28 cellular contexts compared by ENCODE assay signal in the genomic region with DNA sequence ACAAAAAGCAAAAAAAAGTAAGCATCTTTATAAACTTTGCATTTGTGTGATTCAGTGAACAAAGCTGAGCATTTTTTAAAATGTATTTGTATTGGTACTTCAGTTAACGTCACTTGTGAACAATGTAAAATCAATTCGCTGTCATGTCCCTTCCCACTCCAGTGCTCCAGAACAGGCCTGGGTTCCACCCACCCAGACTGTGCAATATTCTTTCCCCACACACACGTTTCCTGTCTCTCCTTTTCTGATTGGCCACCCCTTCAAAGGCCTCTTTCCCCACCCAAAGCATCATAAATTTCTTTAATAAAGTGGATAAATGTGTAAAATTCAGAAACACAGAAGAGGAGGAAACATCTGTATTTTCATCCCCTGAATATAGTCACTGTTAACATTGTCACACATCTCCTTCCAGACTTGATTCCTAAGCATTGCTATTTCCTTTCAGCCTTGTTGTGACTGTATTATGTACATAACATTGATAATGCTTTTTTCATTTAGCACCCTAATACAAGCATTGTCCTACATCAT. TPM values are rescaled to one million over a fixed set of nuclear protein-coding genes. Genes with fewer than 3 reads are reported as not detected.
"Had no signal": no experiment of that assay in that cellular context is flagged by ENCODE, and none has a peak within 500 bp of the region (broad histone marks: within the 10 kb centered on the region; RNA-seq: fewer than 3 reads in every experiment).

No MANE protein-coding gene starts in this region.

- H3K9me3 ChIP-seq: body of pancreas, esophagus muscularis mucosa, gastroesophageal sphincter, heart right ventricle, sigmoid colon, thoracic aorta, vagina had no signal

- H3K27ac ChIP-seq: body of pancreas, cardiac muscle cell, esophagus muscularis mucosa, gastroesophageal sphincter, heart right ventricle, sigmoid colon, thoracic aorta, vagina had no signal

- ATAC-seq: activated T-cell treated with anti-CD3 and anti-CD28 coated beads, Interleukin-2, amount 50 U/mL, for 72 hours; body of pancreas; gastroesophageal sphincter; heart right ventricle; T-helper 17 cell had no signal

- H3K36me3 ChIP-seq: cardiac muscle cell, gastroesophageal sphincter, sigmoid colon, thoracic aorta had no signal

- H3K27me3 ChIP-seq: body of pancreas, cardiac muscle cell, heart right ventricle, vagina had no signal

- DNase-seq: activated CD4-positive, alpha-beta memory T cell treated with anti-CD3 and anti-CD28 coated beads, Interleukin-2, amount 10 ng/mL, durations not matched to agents 7 days and 5 days; activated CD4-positive, alpha-beta T cell treated with anti-CD3 and anti-CD28 coated beads for 48 hours; activated effector memory CD4-positive, alpha-beta T cell treated with Interleukin-2 at 50 U/mL for 16 hours; activated naive CD4-positive, alpha-beta T cell treated with anti-CD3 and anti-CD28 coated beads for 36 hours; activated naive CD8-positive, alpha-beta T cell treated with anti-CD3 and anti-CD28 coated beads, Interleukin-2, amount 10 ng/mL, durations not matched to agents 7 days and 5 days; activated T-cell treated with anti-CD3 and anti-CD28 coated beads, Interleukin-2, amount 50 U/mL, for 72 hours; body of pancreas; effector memory CD4-positive, alpha-beta T cell; heart right ventricle; islet precursor cell; left cardiac atrium; mesenchymal stem cell; occipital lobe; sigmoid colon; stimulated activated CD4-positive, alpha-beta T cell treated with anti-CD3 and anti-CD28 coated beads, Interleukin-15, amount 100 ng/mL, for 24 hours; stimulated activated CD8-positive, alpha-beta memory T cell treated with anti-CD3 and anti-CD28 coated beads, Interleukin-4, amount 100 ng/mL, for 48 hours; stimulated activated naive CD4-positive, alpha-beta T cell treated with Interleukin-2 at 50 U/mL for 16 hours; T-helper 17 cell had no signal

- H3K4me1 ChIP-seq: body of pancreas had no signal

- H3K4me3 ChIP-seq: body of pancreas, cardiac muscle cell, esophagus muscularis mucosa, gastroesophageal sphincter, heart right ventricle, sigmoid colon, smooth muscle cell, thoracic aorta, vagina had no signal

RNA-seq across cellular contexts. Expression of a gene that starts 12.0 kb away (rescaled TPM):
- total RNA-seq: activated CD4-positive, alpha-beta memory T cell treated with anti-CD3 and anti-CD28 coated beads, Interleukin-2, amount 10 ng/mL, durations not matched to agents 7 days and 5 days; activated naive CD4-positive, alpha-beta T cell treated with anti-CD3 and anti-CD28 coated beads for 36 hours; activated naive CD8-positive, alpha-beta T cell treated with anti-CD3 and anti-CD28 coated beads, Interleukin-2, amount 10 ng/mL, durations not matched to agents 7 days and 5 days; activated T-cell treated with anti-CD3 and anti-CD28 coated beads, Interleukin-2, amount 50 U/mL, for 72 hours; body of pancreas; cardiac muscle cell; chondrocyte; esophagus muscularis mucosa; gastroesophageal sphincter; heart right ventricle; left cardiac atrium; neural crest cell; occipital lobe; renal cortical epithelial cell; sigmoid colon; smooth muscle cell; T-helper 17 cell; vagina had no signal

RNA-seq across cellular contexts. Expression of a gene that starts 28.1 kb away (rescaled TPM):
- total RNA-seq: activated CD4-positive, alpha-beta memory T cell treated with anti-CD3 and anti-CD28 coated beads, Interleukin-2, amount 10 ng/mL, durations not matched to agents 7 days and 5 days; activated naive CD4-positive, alpha-beta T cell treated with anti-CD3 and anti-CD28 coated beads for 36 hours; activated naive CD8-positive, alpha-beta T cell treated with anti-CD3 and anti-CD28 coated beads, Interleukin-2, amount 10 ng/mL, durations not matched to agents 7 days and 5 days; activated T-cell treated with anti-CD3 and anti-CD28 coated beads, Interleukin-2, amount 50 U/mL, for 72 hours; body of pancreas; cardiac muscle cell; chondrocyte; esophagus muscularis mucosa; gastroesophageal sphincter; left cardiac atrium; liver; neural crest cell; occipital lobe; renal cortical epithelial cell; sigmoid colon; smooth muscle cell; T-helper 17 cell; thoracic aorta; vagina had no signal
